Comparison of ENCODE assay signal across 8 cellular contexts in the genomic region with DNA sequence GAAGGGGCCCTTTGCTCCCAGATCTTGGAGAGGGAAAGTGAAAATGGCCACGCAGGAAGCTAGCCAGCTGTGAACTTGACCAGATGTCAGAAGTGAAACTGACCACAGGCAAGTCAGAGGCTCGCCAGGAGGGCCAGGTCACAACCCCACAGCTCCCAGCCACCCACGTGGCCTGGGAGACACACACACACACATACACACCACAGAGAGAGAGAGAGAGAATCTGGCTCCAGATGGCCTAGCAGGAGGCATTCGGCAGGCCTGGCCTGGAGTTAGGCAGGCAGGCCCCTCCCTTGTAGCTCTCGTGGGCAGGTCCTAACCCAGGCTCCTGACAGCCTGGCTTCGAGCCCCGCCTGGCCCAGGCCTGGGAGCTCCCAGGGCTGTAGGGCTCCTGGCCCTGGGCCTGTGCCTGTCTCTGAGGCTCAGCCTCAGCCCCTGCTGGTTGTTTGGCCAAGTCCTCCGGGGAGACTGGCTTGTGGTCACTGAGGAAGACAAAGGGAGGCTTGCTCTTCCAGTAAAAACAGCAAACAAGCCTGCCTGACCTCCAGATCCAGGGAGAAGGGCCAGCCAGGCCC. TPM values are rescaled to one million over a fixed set of nuclear protein-coding genes. Genes with fewer than 3 reads are reported as not detected.
DNase-seq lines count a peak whose midpoint lies in the region; ATAC-seq and TF ChIP-seq lines count a peak whose summit lies in the region.

No MANE protein-coding gene starts in this region.

- H3K27me3 ChIP-seq in IMR-90 (ENCODE audit: control insufficient read depth, insufficient read depth, low read length) (peaks cover 31% of the 10 kb centered on the region), heart right ventricle (peaks cover 0 to 19% (median 0%) of the 10 kb centered on the region in 7 donors), psoas muscle (ENCODE audit: insufficient read depth in 3 of 3, low read length in 2 of 3) (no peaks in the 10 kb centered on the region)

- H2BK5ac ChIP-seq in IMR-90 (ENCODE audit: low read depth, low read length, poor library complexity, severe bottlenecking) = no peak overlapping the region

- CTCF ChIA-PET in IMR-90 (lab: Yijun Ruan, JAX) = interaction anchor here (1.0 to 1.4 kb wide), 3 partner anchors 18 to 60 kb away, joined by 3 to 5 read pairs (median 4); no protein-coding TSS in a partner anchor

- BruUV-seq in IMR-90 (replicated peaks; lab: Mats Ljungman, UMichigan) = no TSS peak

- peak overlapping the region; percentile 91 for H2AFZ ChIP-seq in IMR-90 (replicated peaks; ENCODE audit: low read length, poor library complexity)

- peak overlapping the region; percentile 66; the same call in 1 of the 2 replicates for H3K14ac ChIP-seq in IMR-90 (replicated peaks; ENCODE audit: low read depth, low read length)

- in situ Hi-C loops in IMR-90 (cut with MboI; ENCODE audit: low sequenced_read_pairs) = no loop called here

- H3K4me3 ChIP-seq in IMR-90 (ENCODE audit: insufficient read depth, low read depth, low read length) (no peak overlapping the region), heart right ventricle (no peak overlapping the region), psoas muscle (peak overlapping the region; percentile 0)

- DNase-seq in EH (ENCODE audit: low read depth) = peak; percentile 93
- peak; percentile 93 for DNase-seq in IMR-90
- peak; percentile 98 for DNase-seq in amniotic epithelial cell (ENCODE audit: low read depth)
- DNase-seq in heart right ventricle = peak; percentile 89 to 92
- DNase-seq in psoas muscle = peak; percentile 92 to 94
- no peak for DNase-seq in activated naive CD4-positive, alpha-beta T cell treated with anti-CD3 and anti-CD28 coated beads, Interleukin-2, amount 50 U/mL, for 16 hours
- no peak for DNase-seq in NCI-H187 treated with DMSO at 0.1 percent for 48 hours (lab: John Stamatoyannopoulos, UW)

- no peak overlapping the region for H3K56ac ChIP-seq in IMR-90 (ENCODE audit: extremely low read depth, insufficient read depth, low read length)

- H3K27ac ChIP-seq in IMR-90 (ENCODE audit: insufficient read depth, low read length) = peak overlapping the region; percentile 70
- H3K27ac ChIP-seq in heart right ventricle = peak overlapping the region; percentile 41 to 88 (median 74)
- H3K27ac ChIP-seq in psoas muscle = peak overlapping the region; percentile 72

- H3K9me3 ChIP-seq in IMR-90 (ENCODE audit: control insufficient read depth, insufficient read depth, low read length) (no peaks in the 10 kb centered on the region), heart right ventricle (no peaks in the 10 kb centered on the region), psoas muscle (no peaks in the 10 kb centered on the region)

- no peak overlapping the region; the same call in 1 of the 2 replicates for H2BK20ac ChIP-seq in IMR-90 (ENCODE audit: low read depth, low read length)

- intact Hi-C loops in IMR-90 (cut with micrococcal nuclease) = no loop called here
- intact Hi-C loops in heart right ventricle (cut with DNase I) = no loop called here
- intact Hi-C loops in psoas muscle (cut with DNase I) = no loop called here

- WGBS in IMR-90 (ENCODE audit: extremely low coverage in 2 of 2, insufficient read length in 1 of 2), 2 experiments = 0% methylated on average over 2 of the region's 8 CpGs; no CpG with 5 or more reads in 1 of the 2 experiments
- WGBS in heart right ventricle, 2 donors = 7 to 8% methylated on average over 8 of the region's 8 CpGs
- WGBS in psoas muscle, 3 donors = 0 to 8% (median 2%) methylated on average over 8 of the region's 8 CpGs

- peak overlapping the region; percentile 15 for H3K4me2 ChIP-seq in IMR-90 (ENCODE audit: low read depth, low read length)

- H3K18ac ChIP-seq in IMR-90 (ENCODE audit: low read depth, low read length) = peak overlapping the region; percentile 25; the same call in 1 of the 2 replicates

- H3K4me1 ChIP-seq in IMR-90 (ENCODE audit: control insufficient read depth, insufficient read depth, low read length) = peaks cover 11% of the 10 kb centered on the region
- H3K4me1 ChIP-seq in heart right ventricle = peaks cover 10 to 54% (median 32%) of the 10 kb centered on the region in 9 donors
- H3K4me1 ChIP-seq in psoas muscle = peaks cover 20% of the 10 kb centered on the region

- TF ChIP-seq CTCF in IMR-90 (conservative IDR thresholded peaks at IDR 0.05; ENCODE audit: low read depth, low read length) (0 out of 2 replicates have a peak, but pooled peaks have one; percentile 19), heart right ventricle (IDR thresholded peaks at IDR 0.05) (peak in 6 of 9 donors; percentile 13 to 58 (median 44)), psoas muscle (IDR thresholded peaks at IDR 0.05) (peak; percentile 18)

- peaks cover 8% of the 10 kb centered on the region; the same call in 1 of the 2 replicates for H3K9me1 ChIP-seq in IMR-90 (ENCODE audit: insufficient read depth, low read length)

- H3K79me1 ChIP-seq in IMR-90 (ENCODE audit: low read depth in 1 of 2, low read length in 2 of 2) = no peaks in the 10 kb centered on the region

- H2AK5ac ChIP-seq in IMR-90 (ENCODE audit: low read depth, low read length) = peak overlapping the region; percentile 74

- H4K91ac ChIP-seq in IMR-90 (ENCODE audit: insufficient read depth, low read depth, low read length) = peak overlapping the region; percentile 36; the same call in 1 of the 2 replicates

- H3K36me3 ChIP-seq in IMR-90 (ENCODE audit: control insufficient read depth, insufficient read depth, low read length) (no peaks in the 10 kb centered on the region), heart right ventricle (peaks cover 0 to 6% (median 0%) of the 10 kb centered on the region in 9 donors), psoas muscle (ENCODE audit: insufficient read depth in 1 of 2, low read depth in 1 of 2) (no peaks in the 10 kb centered on the region)

- no peak for TF ChIP-seq POLR2A in IMR-90 (IDR thresholded peaks at IDR 0.05; ENCODE audit: low read depth, low read length)

- peak overlapping the region; percentile 44 for H3K9ac ChIP-seq in IMR-90 (ENCODE audit: low read depth, low read length)

- peak overlapping the region; percentile 1 to 88; a peak in 3 of 4 replicates for H4K8ac ChIP-seq in IMR-90 (ENCODE audit: low read depth in 2 of 2, low read length in 2 of 2)

- peak overlapping the region; percentile 55; the same call in 1 of the 3 replicates for H2BK15ac ChIP-seq in IMR-90 (ENCODE audit: low read depth, low read length)

- dilution Hi-C loops in IMR-90 (cut with HindIII; ENCODE audit: low sequenced_read_pairs, unreplicated experiment) = no loop called here

- peak overlapping the region; percentile 59; the same call in 1 of the 2 replicates for H4K5ac ChIP-seq in IMR-90 (ENCODE audit: low read depth, low read length)

- H2BK120ac ChIP-seq in IMR-90 (ENCODE audit: low read depth, low read length) = peak overlapping the region; percentile 10; the same call in 1 of the 2 replicates

- H4K20me1 ChIP-seq in IMR-90 (ENCODE audit: insufficient read depth, low read length) = no peaks in the 10 kb centered on the region

- no peak overlapping the region for H3K23ac ChIP-seq in IMR-90 (ENCODE audit: low read depth, low read length)

- no peak for TF ChIP-seq RAD21 in IMR-90 (IDR thresholded peaks at IDR 0.05; ENCODE audit: low read length)

- H2AK9ac ChIP-seq in IMR-90 (replicated peaks; ENCODE audit: low read depth, low read length, poor library complexity) = peak overlapping the region; percentile 73

- peak; percentile 79 for ATAC-seq in GM21619 (IDR thresholded peaks at IDR 0.05; ENCODE audit: unreplicated experiment)
- peak; percentile 99 for ATAC-seq in IMR-90 (ENCODE audit: low read depth)
- peak; percentile 94 to 98 (median 96) for ATAC-seq in heart right ventricle
- peak; percentile 92 to 98 (median 94) for ATAC-seq in psoas muscle

- POLR2A ChIA-PET in IMR-90 (lab: Charles Lee; ENCODE audit: unreplicated experiment) = no interaction called here

- H3K4ac ChIP-seq in IMR-90 (ENCODE audit: low read depth, low read length) = peak overlapping the region; percentile 34

TF ChIP-seq in IMR-90, 13 proteins besides CTCF, POLR2A, EP300 and RAD21 (continues in another document):
- TF ChIP-seq FOS (IDR thresholded peaks at IDR 0.05; ENCODE audit: low read depth, low read length) (0 out of 2 replicates have a peak, but pooled peaks have one; percentile 20), CEBPB (IDR thresholded peaks at IDR 0.05; ENCODE audit: low read depth, low read length) (no peak), MAFK (IDR thresholded peaks at IDR 0.05; ENCODE audit: low read depth, low read length) (no peak), ELK1 (IDR thresholded peaks at IDR 0.05; ENCODE audit: borderline replicate concordance, low read depth, low read length) (no peak), BHLHE40 (IDR thresholded peaks at IDR 0.05; ENCODE audit: low read depth, low read length) (peak; percentile 50), MAZ (IDR thresholded peaks at IDR 0.05; ENCODE audit: borderline replicate concordance, low read depth, low read length) (peak; percentile 61; the same call in 1 of the 2 replicates), RCOR1 (IDR thresholded peaks at IDR 0.05; ENCODE audit: insufficient replicate concordance, low read length) (peak; percentile 99), MXI1 (IDR thresholded peaks at IDR 0.05; ENCODE audit: borderline replicate concordance, low read depth, low read length) (peak; percentile 70; the same call in 1 of the 2 replicates)

RNA-seq across cellular contexts. Expression of gene NGFR, which starts 20.2 kb away (rescaled TPM):
- total RNA-seq in IMR-90 (2012; rRNA removed) (0.18 TPM in 1 of 2 replicates, not detected in the other), heart right ventricle (10 to 100 TPM in 4 of 10 donors, 1 to 10 TPM in 6; 1.8 to 22.9 (median 2.7) TPM), psoas muscle (10 to 100 TPM in 1 of 4 donors, 1 to 10 TPM in 3; 1.6 to 13.5 (median 3.7) TPM)
- polyA plus RNA-seq in IMR-90 (2012; rRNA removed) (0.11 and 0.15 TPM in 2 replicates), heart right ventricle (1 to 10 TPM; 6.4 to 7.2 TPM), psoas muscle (1 to 10 TPM in 1 of 3 donors, under 1 TPM in 2; 0.74 to 5.1 (median 0.77) TPM)
- polyA plus RNA-seq in IMR-90 (2012; cell fraction: cytosol; rRNA removed) = 0.01 and 0.09 TPM in 2 replicates
- 0.08 TPM in 1 of 2 replicates, not detected in the other for polyA plus RNA-seq in IMR-90 (2012; cell fraction: nucleus; rRNA removed; ENCODE audit: low replicate concordance)

Comparison
In these comparisons a context has a peak if more than half of its experiments do, and no peak if none do; other contexts are left out.
1. DNase-seq: peak in EH (single experiment), IMR-90 (single experiment), amniotic epithelial cell (single experiment), heart right ventricle (2 of 2) and psoas muscle (2 of 2); none in activated naive CD4-positive, alpha-beta T cell treated with anti-CD3 and anti-CD28 coated beads, Interleukin-2, amount 50 U/mL, for 16 hours (single experiment) and NCI-H187 treated with DMSO at 0.1 percent for 48 hours (single experiment).
2. Peak in every context shown above with its lines, with median percentiles within 50 percentile points of each other: ATAC-seq, H3K27ac ChIP-seq and CTCF ChIP-seq.